29 cellular contexts compared by ENCODE assay signal in genomic region chr14:24871302-24871701, GRCh38.
"Had no signal": no experiment of that assay in that cellular context is flagged by ENCODE, and none has a peak within 500 bp of the region (broad histone marks: within the 10 kb centered on the region; RNA-seq: fewer than 3 reads in every experiment).

No MANE protein-coding gene starts in this region.

- DNase-seq: activated CD4-positive, alpha-beta T cell treated with anti-CD3 and anti-CD28 coated beads for 1 hour; activated CD4-positive, alpha-beta T cell treated with anti-CD3 and anti-CD28 coated beads, Interleukin-2, amount 50 U/mL, for 1 hour; activated CD8-positive, alpha-beta T cell treated with anti-CD3 and anti-CD28 coated beads for 36 hours; activated gamma-delta T cell treated with Interleukin-2 at 50 U/mL for 16 hours; activated naive CD4-positive, alpha-beta T cell treated with anti-CD3 and anti-CD28 coated beads, Interleukin-2, amount 50 U/mL, for 16 hours; activated T-cell treated with anti-CD3 and anti-CD28 coated beads, Interleukin-2, amount 50 U/mL, for 4 hours; amygdala; colonic mucosa; effector CD8-positive, alpha-beta T cell; erythroblast; gastrocnemius medialis; glutamatergic neuron; left cardiac atrium; mammary epithelial cell; naive B cell; nephron progenitor cell; ovary; right lobe of liver; stimulated activated CD4-positive, alpha-beta T cell treated with anti-CD3 and anti-CD28 coated beads, Interleukin-1b, Interleukin-23, amount 100 ng/mL, for 48 hours; stimulated activated CD4-positive, alpha-beta T cell treated with anti-CD3 and anti-CD28 coated beads, Interleukin-4, amount 100 ng/mL, for 4 hours; stimulated activated CD8-positive, alpha-beta memory T cell treated with anti-CD3 and anti-CD28 coated beads, Interleukin-4, amount 100 ng/mL, for 48 hours; stimulated activated naive CD8-positive, alpha-beta T cell treated with anti-CD3 and anti-CD28 coated beads, Interleukin-15, amount 100 ng/mL, for 72 hours; substantia nigra; T-helper 2 cell; uterus had no signal

- ATAC-seq: activated CD8-positive, alpha-beta T cell treated with anti-CD3 and anti-CD28 coated beads for 36 hours; activated T-cell treated with anti-CD3 and anti-CD28 coated beads, Interleukin-2, amount 50 U/mL, for 4 hours; activated T-helper 17 cell treated with anti-CD3 and anti-CD28 coated beads, Interleukin-2, amount 50 U/mL, for 72 hours; gastrocnemius medialis; left cardiac atrium; stimulated activated memory B cell treated with anti-CD40 and anti-IgM and Interleukin-4, amounts not matched to agents 10 μg/mL and 1 μg/mL and 100 μg/mL, for 72 hours; stimulated activated naive CD8-positive, alpha-beta T cell treated with anti-CD3 and anti-CD28 coated beads, Interleukin-15, amount 100 ng/mL, for 72 hours had no signal

- H3K27me3 ChIP-seq: colonic mucosa, gastrocnemius medialis, neutrophil, ovary, right lobe of liver, uterus had no signal

- H3K4me3 ChIP-seq: colonic mucosa, gastrocnemius medialis, ovary, right lobe of liver, skin epidermis, uterus had no signal

- H3K4me1 ChIP-seq: right lobe of liver, uterus had no signal

- H3K27ac ChIP-seq: colonic mucosa, gastrocnemius medialis, neutrophil, ovary, right lobe of liver, skin epidermis, uterus had no signal

- H3K9me3 ChIP-seq: colonic mucosa, gastrocnemius medialis, neutrophil, ovary, right lobe of liver, uterus had no signal

- H3K36me3 ChIP-seq: colonic mucosa, gastrocnemius medialis, neutrophil, ovary, right lobe of liver, uterus had no signal
